Comparison of ENCODE assay signal across 1 cellular context in genomic region chr1:93979718-93980319, GRCh38.
TF ChIP-seq lines count a peak whose summit lies in the region.

No MANE protein-coding gene starts in this region.

TF ChIP-seq in GM23338, 12 proteins besides CTCF, POLR2A, EP300 and RAD21 (continued from another document):
- TF ChIP-seq REST (IDR thresholded peaks at IDR 0.05; ENCODE audit: unreplicated experiment) (no peak), JUNB (IDR thresholded peaks at IDR 0.05; ENCODE audit: unreplicated experiment) (no peak), EZH2 (IDR thresholded peaks at IDR 0.05; ENCODE audit: low read depth, unreplicated experiment) (no peak), NANOG (IDR thresholded peaks at IDR 0.05; ENCODE audit: borderline replicate concordance) (no peak), EZH2phosphoT487 (IDR thresholded peaks at IDR 0.05; ENCODE audit: unreplicated experiment) (no peak)
